8 cellular contexts compared by ENCODE assay signal in the genomic region with DNA sequence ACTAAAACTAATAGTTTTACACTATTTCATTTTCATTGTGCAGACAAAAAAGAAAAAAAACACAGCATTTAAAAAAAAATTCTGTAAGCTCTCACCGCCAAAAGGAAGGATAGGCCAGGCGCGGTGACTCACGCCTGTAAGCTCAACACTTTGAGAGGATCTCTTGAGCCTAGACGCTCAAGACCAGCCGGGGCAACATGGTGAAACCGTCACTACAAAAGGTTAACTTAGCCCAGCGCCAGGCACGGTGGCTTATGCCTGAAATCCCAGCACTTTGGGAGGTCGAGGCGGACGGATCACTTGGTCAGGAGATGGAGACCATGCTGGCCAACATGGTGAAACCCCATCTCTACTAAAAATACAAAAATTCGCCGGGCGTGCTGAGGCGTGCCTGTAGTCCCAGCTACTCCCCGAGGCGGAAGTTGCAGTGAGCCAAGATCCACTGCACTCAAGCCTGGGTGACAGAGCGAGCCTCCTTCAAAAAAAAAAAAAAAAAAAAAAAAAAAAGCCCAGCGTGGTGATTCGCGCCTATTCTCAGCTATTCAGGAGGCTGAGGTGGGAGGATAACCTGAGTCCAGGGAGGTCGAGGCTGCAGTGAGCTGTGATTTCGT. TPM values are rescaled to one million over a fixed set of nuclear protein-coding genes. Genes with fewer than 3 reads are reported as not detected.
A peak's percentile ranks its signal among the peaks of the same experiment; 100 is the strongest.
DNase-seq lines count a peak whose midpoint lies in the region; ATAC-seq and TF ChIP-seq lines count a peak whose summit lies in the region.

No MANE protein-coding gene starts in this region.

- H2AFZ ChIP-seq in OCI-LY1 (ENCODE audit: low read length) = no peak overlapping the region

- peaks cover 37% of the 10 kb centered on the region for H3K4me1 Mint-ChIP-seq in activated T-cell treated with anti-CD3 and anti-CD28 coated beads, Interleukin-2, amount 50 U/mL, for 72 hours (ENCODE audit: low read depth)

- H3K27me3 Mint-ChIP-seq in activated T-cell treated with anti-CD3 and anti-CD28 coated beads, Interleukin-2, amount 50 U/mL, for 72 hours (ENCODE audit: low read depth) = no peaks in the 10 kb centered on the region

- H3K36me3 Mint-ChIP-seq in activated T-cell treated with anti-CD3 and anti-CD28 coated beads, Interleukin-2, amount 50 U/mL, for 72 hours (ENCODE audit: insufficient read depth in 2 of 2) = peaks cover 1 to 3% of the 10 kb centered on the region in 2 donors

- H3K9me3 ChIP-seq in OCI-LY1 (ENCODE audit: low read length) (no peaks in the 10 kb centered on the region), gastroesophageal sphincter (no peaks in the 10 kb centered on the region)

- H4K20me1 ChIP-seq in OCI-LY1 (ENCODE audit: insufficient read depth, low read length) = no peaks in the 10 kb centered on the region

- peak overlapping the region; percentile 96 to 98 for H3K4me3 Mint-ChIP-seq in activated T-cell treated with anti-CD3 and anti-CD28 coated beads, Interleukin-2, amount 50 U/mL, for 72 hours

- no peak for TF ChIP-seq POLR2A in gastroesophageal sphincter (IDR thresholded peaks at IDR 0.05)

- no peaks in the 10 kb centered on the region for H3K9me3 Mint-ChIP-seq in activated T-cell treated with anti-CD3 and anti-CD28 coated beads, Interleukin-2, amount 50 U/mL, for 72 hours

- H3K36me3 ChIP-seq in OCI-LY1 (ENCODE audit: insufficient read depth, low read length) (no peaks in the 10 kb centered on the region), gastroesophageal sphincter (no peaks in the 10 kb centered on the region)

- H3K27ac ChIP-seq in OCI-LY1 (ENCODE audit: low read depth, low read length, poor library complexity, severe bottlenecking) (peak overlapping the region; percentile 98), gastroesophageal sphincter (peak overlapping the region; percentile 71 to 100 (median 98))

- H3K27me3 ChIP-seq in OCI-LY1 (ENCODE audit: insufficient read depth, low read length) (no peaks in the 10 kb centered on the region), gastroesophageal sphincter (no peaks in the 10 kb centered on the region)

- no peak for ATAC-seq in activated T-cell treated with anti-CD3 and anti-CD28 coated beads, Interleukin-2, amount 50 U/mL, for 72 hours (replicated peaks in 1 of 2)
- ATAC-seq in gastroesophageal sphincter = no peak
- no peak for ATAC-seq in GM21737 (IDR thresholded peaks at IDR 0.05; ENCODE audit: unreplicated experiment)

- no peaks in the 10 kb centered on the region for H3K9me2 ChIP-seq in OCI-LY1 (ENCODE audit: low read depth, low read length)

- H3K4me2 ChIP-seq in OCI-LY1 (ENCODE audit: low read length) = peak overlapping the region; percentile 93

- no peak for TF ChIP-seq EP300 in gastroesophageal sphincter (IDR thresholded peaks at IDR 0.05)

- H3K4me3 ChIP-seq in OCI-LY1 (ENCODE audit: low read depth, low read length, poor library complexity, severe bottlenecking) = peak overlapping the region; percentile 77
- H3K4me3 ChIP-seq in gastroesophageal sphincter = peak overlapping the region in 1 of 2 donors; percentile 90

- peak overlapping the region; percentile 98 for H3K9ac ChIP-seq in OCI-LY1 (ENCODE audit: low read length)

- H3K27ac Mint-ChIP-seq in activated T-cell treated with anti-CD3 and anti-CD28 coated beads, Interleukin-2, amount 50 U/mL, for 72 hours = peak overlapping the region; percentile 98

- no peak for TF ChIP-seq CTCF in OCI-LY1 (IDR thresholded peaks at IDR 0.05; ENCODE audit: low read length)
- TF ChIP-seq CTCF in gastroesophageal sphincter (IDR thresholded peaks at IDR 0.05) = no peak

- DNase-seq in NCI-H1417 (lab: John Stamatoyannopoulos, UW) (peak; percentile 54 to 92 (median 88)), NCI-H1417 treated with DMSO at 0.1 percent for 48 hours (lab: John Stamatoyannopoulos, UW) (no peak), putamen (ENCODE audit: low spot score) (peak; percentile 47), NCI-H446 treated with DMSO at 0.1 percent for 48 hours (lab: John Stamatoyannopoulos, UW) (no peak)
- DNase-seq in activated T-cell treated with anti-CD3 and anti-CD28 coated beads, Interleukin-2, amount 50 U/mL, for 72 hours = peak; percentile 50 to 53

- H3K4me1 ChIP-seq in OCI-LY1 (ENCODE audit: insufficient read depth, low read length, severe bottlenecking) (peaks cover 77% of the 10 kb centered on the region), gastroesophageal sphincter (peaks cover 0 to 45% (median 4%) of the 10 kb centered on the region in 3 donors)

- no peaks in the 10 kb centered on the region; the same call in 1 of the 2 replicates for H3K79me2 ChIP-seq in OCI-LY1 (ENCODE audit: insufficient read depth, low read length)

- WGBS in gastroesophageal sphincter (ENCODE audit: low coverage in 1 of 2), 2 donors = 48 to 77% methylated on average over 14 of the region's 24 CpGs

- peaks cover 7% of the 10 kb centered on the region; the same call in 1 of the 2 replicates for H3F3A ChIP-seq in OCI-LY1 (ENCODE audit: insufficient read depth, low read length)

RNA-seq across cellular contexts. Expression of gene SPEN, which starts 14.3 kb away (rescaled TPM):
- total RNA-seq in activated T-cell treated with anti-CD3 and anti-CD28 coated beads, Interleukin-2, amount 50 U/mL, for 72 hours = 10 to 100 TPM; 53.5 to 56.9 TPM
- total RNA-seq in gastroesophageal sphincter = 10 to 100 TPM; 40.3 to 79.4 (median 50.7) TPM

RNA-seq across cellular contexts. Expression of gene UQCRHL, which starts 25.7 kb away (rescaled TPM):
- total RNA-seq in activated T-cell treated with anti-CD3 and anti-CD28 coated beads, Interleukin-2, amount 50 U/mL, for 72 hours = 1 to 10 TPM; 2.2 to 2.9 TPM
- 1 to 10 TPM in 2 of 4 donors, under 1 TPM in 2; 0.40 to 1.4 (median 0.85) TPM for total RNA-seq in gastroesophageal sphincter

Comparison
In these comparisons a context has a peak if more than half of its experiments do, and no peak if none do; other contexts are left out.
1. DNase-seq: peak in NCI-H1417 (3 of 3), activated T-cell treated with anti-CD3 and anti-CD28 coated beads, Interleukin-2, amount 50 U/mL, for 72 hours (2 of 2) and putamen (single experiment); none in NCI-H1417 treated with DMSO at 0.1 percent for 48 hours (single experiment) and NCI-H446 treated with DMSO at 0.1 percent for 48 hours (single experiment).